16 cellular contexts compared by ENCODE assay signal in genomic region chr10:70334526-70335245, GRCh38. TPM values are rescaled to one million over a fixed set of nuclear protein-coding genes. Genes with fewer than 3 reads are reported as not detected.
"Had no signal": no experiment of that assay in that cellular context is flagged by ENCODE, and none has a peak within 500 bp of the region (broad histone marks: within the 10 kb centered on the region; RNA-seq: fewer than 3 reads in every experiment).

No MANE protein-coding gene starts in this region.

- H3K27ac ChIP-seq: esophagus squamous epithelium, ovary, tibial artery, VCaP had no signal

- DNase-seq: activated CD4-positive, alpha-beta memory T cell treated with anti-CD3 and anti-CD28 coated beads, Interleukin-2, amount 10 ng/mL, durations not matched to agents 7 days and 5 days; activated CD4-positive, alpha-beta T cell treated with anti-CD3 and anti-CD28 coated beads for 36 hours; activated gamma-delta T cell treated with Interleukin-2 at 50 U/mL for 16 hours; activated naive CD8-positive, alpha-beta T cell treated with anti-CD3 and anti-CD28 coated beads, Interleukin-2, amount 10 ng/mL, durations not matched to agents 7 days and 5 days; activated T-cell treated with anti-CD3 and anti-CD28 coated beads, Interleukin-2, amount 50 U/mL, for 72 hours; esophagus squamous epithelium; retina; small intestine; T-helper 1 cell; tibial artery had no signal

- H3K27me3 ChIP-seq: esophagus squamous epithelium, ovary, tibial artery had no signal

- H3K9me3 ChIP-seq: esophagus squamous epithelium, ovary, tibial artery had no signal

- H3K4me3 ChIP-seq: esophagus squamous epithelium, heart right ventricle, ovary, tibial artery had no signal

- ATAC-seq: activated CD4-positive, alpha-beta T cell treated with anti-CD3 and anti-CD28 coated beads for 36 hours; activated T-cell treated with anti-CD3 and anti-CD28 coated beads, Interleukin-2, amount 50 U/mL, for 72 hours had no signal

- H3K36me3 ChIP-seq: ovary had no signal

RNA-seq across cellular contexts. Expression of gene NPFFR1, which starts 50.9 kb away (rescaled TPM):
- total RNA-seq: activated CD4-positive, alpha-beta memory T cell treated with anti-CD3 and anti-CD28 coated beads, Interleukin-2, amount 10 ng/mL, durations not matched to agents 7 days and 5 days; activated CD4-positive, alpha-beta T cell treated with anti-CD3 and anti-CD28 coated beads for 36 hours; bronchial epithelial cell; mesenteric fat pad had no signal
- polyA plus RNA-seq: heart right ventricle, liver had no signal
